1 cellular context compared by ENCODE assay signal in genomic region chr6:129659590-129660345, GRCh38.
TF ChIP-seq lines count a peak whose summit lies in the region.

No MANE protein-coding gene starts in this region.

TF ChIP-seq in K562, 482 proteins besides CTCF, POLR2A, EP300 and RAD21 (continued from another document and continues in another):
- peak; percentile 62 for TF ChIP-seq VEZF1 (CRISPR knock-in tag; IDR thresholded peaks at IDR 0.05)
- TF ChIP-seq TEAD4 (IDR thresholded peaks at IDR 0.05; ENCODE audit: low read length): peak; percentile 53
- no peak for TF ChIP-seq TEAD4 (CRISPR knock-in tag; IDR thresholded peaks at IDR 0.05; ENCODE audit: borderline replicate concordance)
- 0 out of 2 replicates have a peak, but pooled peaks have one; percentile 18 for TF ChIP-seq OTX1 (CRISPR knock-in tag; IDR thresholded peaks at IDR 0.05)
- TF ChIP-seq E2F4 (CRISPR knock-in tag; IDR thresholded peaks at IDR 0.05; ENCODE audit: low read depth): no peak
- TF ChIP-seq CHD7 (IDR thresholded peaks at IDR 0.05; ENCODE audit: low read depth, low read length): no peak
- TF ChIP-seq NKRF (IDR thresholded peaks at IDR 0.05; ENCODE audit: borderline replicate concordance): no peak
- no peak for TF ChIP-seq TAF1 (IDR thresholded peaks at IDR 0.05; ENCODE audit: control insufficient read depth, extremely low read depth, insufficient read depth, low read length, severe bottlenecking)
- TF ChIP-seq STAG1 (CRISPR knock-in tag; IDR thresholded peaks at IDR 0.05; ENCODE audit: borderline replicate concordance): no peak
- TF ChIP-seq ZNF668 (CRISPR knock-in tag; IDR thresholded peaks at IDR 0.05): no peak
- no peak for TF ChIP-seq RBM14 (IDR thresholded peaks at IDR 0.05; ENCODE audit: borderline replicate concordance, insufficient read depth, low read depth, low read length)
- no peak for TF ChIP-seq E2F6 (IDR thresholded peaks at IDR 0.05; ENCODE audit: borderline replicate concordance in 1 of 2, extremely low read depth in 1 of 2, insufficient read depth in 1 of 2, insufficient read length in 1 of 2, low read depth in 1 of 2, low read length in 1 of 2, poor library complexity in 1 of 2, severe bottlenecking in 1 of 2)
- no peak for TF ChIP-seq HNRNPLL (IDR thresholded peaks at IDR 0.05; ENCODE audit: low read depth, low read length, poor library complexity, severe bottlenecking)
- TF ChIP-seq ZNF76 (CRISPR knock-in tag; IDR thresholded peaks at IDR 0.05; ENCODE audit: borderline replicate concordance): no peak
- TF ChIP-seq MAFG (tag; conservative IDR thresholded peaks at IDR 0.05): no peak
- TF ChIP-seq GATAD2A (IDR thresholded peaks at IDR 0.05): no peak
- TF ChIP-seq ELF1 (tag; IDR thresholded peaks at IDR 0.05): no peak
- TF ChIP-seq ATF1 (CRISPR knock-in tag; IDR thresholded peaks at IDR 0.05): no peak
- TF ChIP-seq ATF1 (tag; IDR thresholded peaks at IDR 0.05): peak; percentile 89
- TF ChIP-seq BRD9 (IDR thresholded peaks at IDR 0.05; ENCODE audit: low read depth, partially characterized antibody): no peak
- TF ChIP-seq ATF3 (IDR thresholded peaks at IDR 0.05): no peak; the same call in 1 of the 2 replicates
- no peak for TF ChIP-seq ATF3 (CRISPR knock-in tag; conservative IDR thresholded peaks at IDR 0.05)
- TF ChIP-seq NCOA6 (IDR thresholded peaks at IDR 0.05): 0 out of 2 replicates have a peak, but pooled peaks have one; percentile 11
- peak; percentile 64; the same call in 1 of the 2 replicates for TF ChIP-seq FOXP1 (CRISPR knock-in tag; IDR thresholded peaks at IDR 0.05)
- no peak for TF ChIP-seq DEAF1 (CRISPR knock-in tag; IDR thresholded peaks at IDR 0.05)
- no peak for TF ChIP-seq SIN3A (IDR thresholded peaks at IDR 0.05; ENCODE audit: borderline replicate concordance in 2 of 2, control insufficient read depth in 1 of 2, low read depth in 2 of 2, low read length in 2 of 2)
- peak; percentile 65; the same call in 1 of the 2 replicates for TF ChIP-seq NR2C1 (IDR thresholded peaks at IDR 0.05)
- peak; percentile 76; the same call in 1 of the 2 replicates for TF ChIP-seq NR2C1 (tag; IDR thresholded peaks at IDR 0.05)
- peak; percentile 32; the same call in 1 of the 2 replicates for TF ChIP-seq CXXC5 (CRISPR knock-in tag; IDR thresholded peaks at IDR 0.05)
- no peak for TF ChIP-seq YY1 (IDR thresholded peaks at IDR 0.05; ENCODE audit: borderline replicate concordance in 1 of 3, control insufficient read depth in 1 of 3, extremely low read depth in 1 of 3, insufficient read depth in 3 of 3, insufficient read length in 1 of 3, insufficient replicate concordance in 2 of 3, low read depth in 1 of 3, low read length in 2 of 3)
- no peak for TF ChIP-seq NCOA1 (IDR thresholded peaks at IDR 0.05; ENCODE audit: low read depth)
- TF ChIP-seq ZBTB49 (CRISPR knock-in tag; IDR thresholded peaks at IDR 0.05; ENCODE audit: borderline replicate concordance): no peak
- no peak for TF ChIP-seq HNRNPUL1 (IDR thresholded peaks at IDR 0.05; ENCODE audit: low read length)
- peak; percentile 51; the same call in 1 of the 2 replicates for TF ChIP-seq POLR2H (tag; IDR thresholded peaks at IDR 0.05; ENCODE audit: low read depth)
- no peak for TF ChIP-seq TAF9B (IDR thresholded peaks at IDR 0.05; ENCODE audit: partially characterized antibody)
- no peak for TF ChIP-seq BRCA1 (IDR thresholded peaks at IDR 0.05)
- no peak for TF ChIP-seq BRCA1 (CRISPR knock-in tag; IDR thresholded peaks at IDR 0.05)
- no peak for TF ChIP-seq MYC (IDR thresholded peaks at IDR 0.05; ENCODE audit: low read depth, low read length)
- TF ChIP-seq MYC (CRISPR knock-in tag; IDR thresholded peaks at IDR 0.05; ENCODE audit: borderline replicate concordance, low read depth): no peak
- TF ChIP-seq ZNF551 (CRISPR knock-in tag; IDR thresholded peaks at IDR 0.05): no peak
- TF ChIP-seq ARNT (IDR thresholded peaks at IDR 0.05): peak in 1 of 2 experiments; percentile 61; a peak in 1 of 4 replicates
